Comparison of ENCODE assay signal across 2 cellular contexts in genomic region chr11:46698597-46698996, GRCh38.
TF ChIP-seq lines count a peak whose summit lies in the region.

No MANE protein-coding gene starts in this region.

TF ChIP-seq in HCT116, 20 proteins besides CTCF, POLR2A, EP300 and RAD21:
- no peak for TF ChIP-seq EZH2phosphoT487 (IDR thresholded peaks at IDR 0.05; ENCODE audit: borderline replicate concordance)
- TF ChIP-seq SP1 (IDR thresholded peaks at IDR 0.05; ENCODE audit: low read depth), result no peak
- no peak for TF ChIP-seq EZH2 (IDR thresholded peaks at IDR 0.05)
- no peak for TF ChIP-seq ZNF274 (IDR thresholded peaks at IDR 0.05; ENCODE audit: low read depth, low read length)
- TF ChIP-seq EGR1 (IDR thresholded peaks at IDR 0.05; ENCODE audit: low read depth), result no peak
- TF ChIP-seq SRF (IDR thresholded peaks at IDR 0.05; ENCODE audit: low read depth), result no peak

TF ChIP-seq in neural cell, 6 proteins besides CTCF, POLR2A, EP300 and RAD21:
- TF ChIP-seq POLR2AphosphoS5 (IDR thresholded peaks at IDR 0.05) (no peak), EZH2 (IDR thresholded peaks at IDR 0.05; ENCODE audit: borderline replicate concordance, insufficient read depth, low read length, poor library complexity, severe bottlenecking) (no peak), MXI1 (conservative IDR thresholded peaks at IDR 0.05; ENCODE audit: poor library complexity, severe bottlenecking) (no peak), SMC3 (conservative IDR thresholded peaks at IDR 0.05; ENCODE audit: poor library complexity) (no peak), TAF1 (IDR thresholded peaks at IDR 0.05; ENCODE audit: low read depth) (no peak)
- TF ChIP-seq, protein P1, sequence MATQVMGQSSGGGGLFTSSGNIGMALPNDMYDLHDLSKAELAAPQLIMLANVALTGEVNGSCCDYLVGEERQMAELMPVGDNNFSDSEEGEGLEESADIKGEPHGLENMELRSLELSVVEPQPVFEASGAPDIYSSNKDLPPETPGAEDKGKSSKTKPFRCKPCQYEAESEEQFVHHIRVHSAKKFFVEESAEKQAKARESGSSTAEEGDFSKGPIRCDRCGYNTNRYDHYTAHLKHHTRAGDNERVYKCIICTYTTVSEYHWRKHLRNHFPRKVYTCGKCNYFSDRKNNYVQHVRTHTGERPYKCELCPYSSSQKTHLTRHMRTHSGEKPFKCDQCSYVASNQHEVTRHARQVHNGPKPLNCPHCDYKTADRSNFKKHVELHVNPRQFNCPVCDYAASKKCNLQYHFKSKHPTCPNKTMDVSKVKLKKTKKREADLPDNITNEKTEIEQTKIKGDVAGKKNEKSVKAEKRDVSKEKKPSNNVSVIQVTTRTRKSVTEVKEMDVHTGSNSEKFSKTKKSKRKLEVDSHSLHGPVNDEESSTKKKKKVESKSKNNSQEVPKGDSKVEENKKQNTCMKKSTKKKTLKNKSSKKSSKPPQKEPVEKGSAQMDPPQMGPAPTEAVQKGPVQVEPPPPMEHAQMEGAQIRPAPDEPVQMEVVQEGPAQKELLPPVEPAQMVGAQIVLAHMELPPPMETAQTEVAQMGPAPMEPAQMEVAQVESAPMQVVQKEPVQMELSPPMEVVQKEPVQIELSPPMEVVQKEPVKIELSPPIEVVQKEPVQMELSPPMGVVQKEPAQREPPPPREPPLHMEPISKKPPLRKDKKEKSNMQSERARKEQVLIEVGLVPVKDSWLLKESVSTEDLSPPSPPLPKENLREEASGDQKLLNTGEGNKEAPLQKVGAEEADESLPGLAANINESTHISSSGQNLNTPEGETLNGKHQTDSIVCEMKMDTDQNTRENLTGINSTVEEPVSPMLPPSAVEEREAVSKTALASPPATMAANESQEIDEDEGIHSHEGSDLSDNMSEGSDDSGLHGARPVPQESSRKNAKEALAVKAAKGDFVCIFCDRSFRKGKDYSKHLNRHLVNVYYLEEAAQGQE (IDR thresholded peaks at IDR 0.05; ENCODE audit: borderline replicate concordance), result no peak
